36 cellular contexts compared by ENCODE assay signal in genomic region chr4:517806-518070, GRCh38. TPM values are rescaled to one million over a fixed set of nuclear protein-coding genes. Genes with fewer than 3 reads are reported as not detected.
"Had no signal": no experiment of that assay in that cellular context is flagged by ENCODE, and none has a peak within 500 bp of the region (broad histone marks: within the 10 kb centered on the region; RNA-seq: fewer than 3 reads in every experiment).

No MANE protein-coding gene starts in this region.

- H3K27me3 ChIP-seq: brain microvascular endothelial cell, dorsolateral prefrontal cortex, esophagus squamous epithelium, gastroesophageal sphincter, heart right ventricle, hepatocyte had no signal

- H3K4me1 ChIP-seq: gastroesophageal sphincter, heart right ventricle had no signal

- ATAC-seq: activated CD4-positive, CD25-positive, alpha-beta regulatory T cell treated with anti-CD3 and anti-CD28 coated beads, Interleukin-2, amount 50 U/mL, for 24 hours; activated CD8-positive, alpha-beta T cell treated with anti-CD3 and anti-CD28 coated beads for 36 hours; activated naive CD4-positive, alpha-beta T cell treated with anti-CD3 and anti-CD28 coated beads, Interleukin-2, amount 50 U/mL, for 72 hours; activated T-cell treated with anti-CD3 and anti-CD28 coated beads, Interleukin-2, amount 50 U/mL, for 4 hours; activated T-helper 17 cell treated with anti-CD3 and anti-CD28 coated beads, Interleukin-2, amount 50 U/mL, for 72 hours; gastroesophageal sphincter; heart right ventricle; T-helper 17 cell had no signal

- H3K9me3 ChIP-seq: esophagus squamous epithelium, gastroesophageal sphincter, heart right ventricle had no signal

- H3K4me2 ChIP-seq: hepatocyte had no signal

- H3K4me3 Mint-ChIP-seq: activated B cell treated with CpG ODN at 0.5 μM for 24 hours; activated CD8-positive, alpha-beta T cell treated with anti-CD3 and anti-CD28 coated beads for 36 hours; activated naive CD4-positive, alpha-beta T cell treated with anti-CD3 and anti-CD28 coated beads for 36 hours; activated naive CD8-positive, alpha-beta T cell treated with anti-CD3 and anti-CD28 coated beads, Interleukin-2, amount 10 ng/mL, durations not matched to agents 7 days and 5 days; activated T-cell treated with anti-CD3 and anti-CD28 coated beads, Interleukin-2, amount 50 U/mL, for 4 hours; activated T-helper 17 cell treated with anti-CD3 and anti-CD28 coated beads, Interleukin-2, amount 50 U/mL, for 72 hours; dendritic cell treated with granulocyte-macrophage colony-stimulating factor and Interleukin-4, amounts not matched to agents 40 ng/mL and 50 ng/mL, for 4 days; T-helper 2 cell treated with Interferon-gamma antibody and Interleukin-4, amounts not matched to agents 5 μg/mL and 100 μg/mL, for 36 hours had no signal

- H3K27ac Mint-ChIP-seq: activated B cell treated with CpG ODN at 0.5 μM for 24 hours; activated CD8-positive, alpha-beta T cell treated with anti-CD3 and anti-CD28 coated beads for 36 hours; activated naive CD4-positive, alpha-beta T cell treated with anti-CD3 and anti-CD28 coated beads for 36 hours; activated naive CD8-positive, alpha-beta T cell treated with anti-CD3 and anti-CD28 coated beads, Interleukin-2, amount 10 ng/mL, durations not matched to agents 7 days and 5 days; activated T-helper 17 cell treated with anti-CD3 and anti-CD28 coated beads, Interleukin-2, amount 50 U/mL, for 72 hours; dendritic cell treated with granulocyte-macrophage colony-stimulating factor and Interleukin-4, amounts not matched to agents 40 ng/mL and 50 ng/mL, for 4 days; T-helper 17 cell; T-helper 2 cell treated with Interferon-gamma antibody and Interleukin-4, amounts not matched to agents 5 μg/mL and 100 μg/mL, for 36 hours had no signal

- DNase-seq: activated B cell treated with CpG ODN at 0.5 μM for 24 hours; activated CD4-positive, alpha-beta T cell treated with anti-CD3 and anti-CD28 coated beads for 48 hours; activated CD4-positive, alpha-beta T cell treated with anti-CD3 and anti-CD28 coated beads, Interleukin-2, amount 50 U/mL, for 1 hour; activated CD4-positive, alpha-beta T cell treated with anti-CD3 and anti-CD28 coated beads, Interleukin-2, amount 50 U/mL, for 48 hours; activated CD8-positive, alpha-beta memory T cell treated with anti-CD3 and anti-CD28 coated beads for 24 hours; activated CD8-positive, alpha-beta T cell treated with anti-CD3 and anti-CD28 coated beads for 36 hours; activated effector memory CD4-positive, alpha-beta T cell treated with Interleukin-2 at 50 U/mL for 16 hours; activated gamma-delta T cell treated with Interleukin-2 at 50 U/mL for 16 hours; activated naive CD4-positive, alpha-beta T cell treated with anti-CD3 and anti-CD28 coated beads for 36 hours; activated naive CD8-positive, alpha-beta T cell treated with anti-CD3 and anti-CD28 coated beads, Interleukin-2, amount 10 ng/mL, durations not matched to agents 7 days and 5 days; activated T-cell treated with anti-CD3 and anti-CD28 coated beads, Interleukin-2, amount 50 U/mL, for 4 hours; brain microvascular endothelial cell; caudate nucleus; dorsolateral prefrontal cortex; effector memory CD4-positive, alpha-beta T cell; esophagus squamous epithelium; foreskin melanocyte; heart right ventricle; T-helper 1 cell; T-helper 17 cell; T1000; WERI-Rb-1 had no signal

- H3K4me3 ChIP-seq: coronary artery, dorsolateral prefrontal cortex, esophagus squamous epithelium, gastroesophageal sphincter, heart right ventricle, hepatocyte had no signal

- H2AFZ ChIP-seq: hepatocyte had no signal

- H3K4me1 Mint-ChIP-seq: activated B cell treated with CpG ODN at 0.5 μM for 24 hours; activated T-helper 17 cell treated with anti-CD3 and anti-CD28 coated beads, Interleukin-2, amount 50 U/mL, for 72 hours had no signal

- H3K27ac ChIP-seq: brain microvascular endothelial cell, coronary artery, epithelial cell of prostate, gastroesophageal sphincter, heart right ventricle, hepatocyte, WERI-Rb-1 had no signal

- H3K9me3 Mint-ChIP-seq: activated B cell treated with CpG ODN at 0.5 μM for 24 hours; activated CD8-positive, alpha-beta T cell treated with anti-CD3 and anti-CD28 coated beads for 36 hours; activated naive CD4-positive, alpha-beta T cell treated with anti-CD3 and anti-CD28 coated beads for 36 hours; activated naive CD4-positive, alpha-beta T cell treated with anti-CD3 and anti-CD28 coated beads, Interleukin-2, amount 50 U/mL, for 72 hours; activated naive CD8-positive, alpha-beta T cell treated with anti-CD3 and anti-CD28 coated beads, Interleukin-2, amount 10 ng/mL, durations not matched to agents 7 days and 5 days; activated T-cell treated with anti-CD3 and anti-CD28 coated beads, Interleukin-2, amount 50 U/mL, for 4 hours; activated T-helper 17 cell treated with anti-CD3 and anti-CD28 coated beads, Interleukin-2, amount 50 U/mL, for 72 hours; T-helper 2 cell treated with Interferon-gamma antibody and Interleukin-4, amounts not matched to agents 5 μg/mL and 100 μg/mL, for 36 hours had no signal

- H3K27me3 Mint-ChIP-seq: activated B cell treated with CpG ODN at 0.5 μM for 24 hours; activated CD8-positive, alpha-beta T cell treated with anti-CD3 and anti-CD28 coated beads for 36 hours; activated naive CD8-positive, alpha-beta T cell treated with anti-CD3 and anti-CD28 coated beads, Interleukin-2, amount 10 ng/mL, durations not matched to agents 7 days and 5 days; activated T-helper 17 cell treated with anti-CD3 and anti-CD28 coated beads, Interleukin-2, amount 50 U/mL, for 72 hours; dendritic cell treated with granulocyte-macrophage colony-stimulating factor and Interleukin-4, amounts not matched to agents 40 ng/mL and 50 ng/mL, for 4 days; T-helper 17 cell had no signal

RNA-seq across cellular contexts. Expression of gene TMEM271, which starts 58.4 kb away (rescaled TPM):
- total RNA-seq: activated B cell treated with CpG ODN at 0.5 μM for 24 hours; activated CD8-positive, alpha-beta T cell treated with anti-CD3 and anti-CD28 coated beads for 36 hours; activated naive CD4-positive, alpha-beta T cell treated with anti-CD3 and anti-CD28 coated beads for 36 hours; activated naive CD4-positive, alpha-beta T cell treated with anti-CD3 and anti-CD28 coated beads, Interleukin-2, amount 50 U/mL, for 72 hours; activated naive CD8-positive, alpha-beta T cell treated with anti-CD3 and anti-CD28 coated beads, Interleukin-2, amount 10 ng/mL, durations not matched to agents 7 days and 5 days; activated T-cell treated with anti-CD3 and anti-CD28 coated beads, Interleukin-2, amount 50 U/mL, for 4 hours; activated T-helper 17 cell treated with anti-CD3 and anti-CD28 coated beads, Interleukin-2, amount 50 U/mL, for 72 hours; bronchial epithelial cell; endothelial cell of umbilical vein; fibroblast of lung; fibroblast of villous mesenchyme; glomerular endothelial cell; heart right ventricle; hepatocyte; T-helper 17 cell had no signal
- polyA plus RNA-seq: endothelial cell of umbilical vein, fibroblast of lung, heart right ventricle, hepatocyte had no signal
